Comparison of ENCODE assay signal across 1 cellular context in genomic region chr7:33619264-33619663, GRCh38.
TF ChIP-seq lines count a peak whose summit lies in the region.

No MANE protein-coding gene starts in this region.

TF ChIP-seq in HepG2, 621 proteins besides CTCF, POLR2A, EP300 and RAD21 (continued from another document):
- TF ChIP-seq ZNF17 (CRISPR knock-in tag; IDR thresholded peaks at IDR 0.05) (no peak), POLR2G (IDR thresholded peaks at IDR 0.05; ENCODE audit: low read depth, low read length) (no peak), AKAP8 (CRISPR knock-in tag; IDR thresholded peaks at IDR 0.05) (no peak), NCOA5 (CRISPR knock-in tag; IDR thresholded peaks at IDR 0.05) (no peak), HOXA5 (CRISPR knock-in tag; IDR thresholded peaks at IDR 0.05) (peak; percentile 74; the same call in 1 of the 2 replicates), TEAD3 (CRISPR knock-in tag; optimal IDR thresholded peaks at IDR 0.05; ENCODE audit: borderline replicate concordance) (no peak), ZNF367 (CRISPR knock-in tag; IDR thresholded peaks at IDR 0.05; ENCODE audit: borderline replicate concordance) (no peak), KLF15 (CRISPR knock-in tag; IDR thresholded peaks at IDR 0.05; ENCODE audit: borderline replicate concordance) (no peak), ZNF776 (CRISPR knock-in tag; IDR thresholded peaks at IDR 0.05) (no peak), ZNF335 (CRISPR knock-in tag; IDR thresholded peaks at IDR 0.05) (no peak), ONECUT2 (CRISPR knock-in tag; IDR thresholded peaks at IDR 0.05) (peak; percentile 44; the same call in 1 of the 2 replicates), CHD2 (IDR thresholded peaks at IDR 0.05; ENCODE audit: low read depth, low read length) (no peak), ZNF550 (CRISPR knock-in tag; IDR thresholded peaks at IDR 0.05; ENCODE audit: borderline replicate concordance) (no peak), SRF (IDR thresholded peaks at IDR 0.05; ENCODE audit: low read depth, low read length) (no peak), GABPB1 (CRISPR knock-in tag; IDR thresholded peaks at IDR 0.05) (no peak), MAFK (conservative IDR thresholded peaks at IDR 0.05 in 1 of 2, IDR thresholded peaks at IDR 0.05 in 1 of 2; ENCODE audit: low read length in 2 of 2) (peak; percentile 23 to 38; a peak in 3 of 4 replicates), RBAK (CRISPR knock-in tag; IDR thresholded peaks at IDR 0.05) (no peak), HNF4G (IDR thresholded peaks at IDR 0.05; ENCODE audit: borderline replicate concordance, low read depth, low read length) (peak; percentile 40), HNF4G (CRISPR knock-in tag; IDR thresholded peaks at IDR 0.05; ENCODE audit: borderline replicate concordance, low read depth) (no peak), ZNF777 (CRISPR knock-in tag; IDR thresholded peaks at IDR 0.05) (no peak), ZNF317 (CRISPR knock-in tag; IDR thresholded peaks at IDR 0.05) (0 out of 2 replicates have a peak, but pooled peaks have one; percentile 39), MEIS2 (CRISPR knock-in tag; IDR thresholded peaks at IDR 0.05) (0 out of 2 replicates have a peak, but pooled peaks have one; percentile 37), KDM5B (CRISPR knock-in tag; IDR thresholded peaks at IDR 0.05; ENCODE audit: borderline replicate concordance) (no peak), LBX2 (CRISPR knock-in tag; IDR thresholded peaks at IDR 0.05; ENCODE audit: borderline replicate concordance) (no peak), ZNF839 (CRISPR knock-in tag; IDR thresholded peaks at IDR 0.05; ENCODE audit: borderline replicate concordance) (no peak), E2F1 (CRISPR knock-in tag; IDR thresholded peaks at IDR 0.05) (no peak), SMYD3 (CRISPR knock-in tag; IDR thresholded peaks at IDR 0.05) (no peak), KAT2B (IDR thresholded peaks at IDR 0.05; ENCODE audit: borderline replicate concordance, low read depth, low read length) (0 out of 2 replicates have a peak, but pooled peaks have one; percentile 16), ZBTB38 (CRISPR knock-in tag; IDR thresholded peaks at IDR 0.05) (no peak), THAP11 (CRISPR knock-in tag; IDR thresholded peaks at IDR 0.05) (no peak), SP140L (CRISPR knock-in tag; IDR thresholded peaks at IDR 0.05; ENCODE audit: borderline replicate concordance) (no peak), PAWR (CRISPR knock-in tag; IDR thresholded peaks at IDR 0.05; ENCODE audit: borderline replicate concordance) (no peak), CEBPB (IDR thresholded peaks at IDR 0.05; ENCODE audit: borderline replicate concordance, low read depth, low read length) (no peak), REST (IDR thresholded peaks at IDR 0.05; ENCODE audit: borderline replicate concordance in 1 of 2, low read depth in 1 of 2, low read length in 2 of 2) (no peak), TCF7 (IDR thresholded peaks at IDR 0.05; ENCODE audit: low read depth) (no peak), GATAD1 (CRISPR knock-in tag; IDR thresholded peaks at IDR 0.05) (no peak), ZNF343 (CRISPR knock-in tag; IDR thresholded peaks at IDR 0.05) (no peak), ISX (CRISPR knock-in tag; conservative IDR thresholded peaks at IDR 0.05) (no peak), PHB2 (IDR thresholded peaks at IDR 0.05; ENCODE audit: partially characterized antibody) (no peak), ZNF567 (CRISPR knock-in tag; IDR thresholded peaks at IDR 0.05; ENCODE audit: borderline replicate concordance) (no peak)
- TF ChIP-seq, protein P1, sequence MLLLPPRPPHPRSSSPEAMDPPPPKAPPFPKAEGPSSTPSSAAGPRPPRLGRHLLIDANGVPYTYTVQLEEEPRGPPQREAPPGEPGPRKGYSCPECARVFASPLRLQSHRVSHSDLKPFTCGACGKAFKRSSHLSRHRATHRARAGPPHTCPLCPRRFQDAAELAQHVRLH (CRISPR knock-in tag; IDR thresholded peaks at IDR 0.05; ENCODE audit: borderline replicate concordance, low read depth) = no peak
- TF ChIP-seq, protein P2, sequence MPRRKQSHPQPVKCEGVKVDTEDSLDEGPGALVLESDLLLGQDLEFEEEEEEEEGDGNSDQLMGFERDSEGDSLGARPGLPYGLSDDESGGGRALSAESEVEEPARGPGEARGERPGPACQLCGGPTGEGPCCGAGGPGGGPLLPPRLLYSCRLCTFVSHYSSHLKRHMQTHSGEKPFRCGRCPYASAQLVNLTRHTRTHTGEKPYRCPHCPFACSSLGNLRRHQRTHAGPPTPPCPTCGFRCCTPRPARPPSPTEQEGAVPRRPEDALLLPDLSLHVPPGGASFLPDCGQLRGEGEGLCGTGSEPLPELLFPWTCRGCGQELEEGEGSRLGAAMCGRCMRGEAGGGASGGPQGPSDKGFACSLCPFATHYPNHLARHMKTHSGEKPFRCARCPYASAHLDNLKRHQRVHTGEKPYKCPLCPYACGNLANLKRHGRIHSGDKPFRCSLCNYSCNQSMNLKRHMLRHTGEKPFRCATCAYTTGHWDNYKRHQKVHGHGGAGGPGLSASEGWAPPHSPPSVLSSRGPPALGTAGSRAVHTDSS (CRISPR knock-in tag; conservative IDR thresholded peaks at IDR 0.05) = no peak
- TF ChIP-seq, protein P3, sequence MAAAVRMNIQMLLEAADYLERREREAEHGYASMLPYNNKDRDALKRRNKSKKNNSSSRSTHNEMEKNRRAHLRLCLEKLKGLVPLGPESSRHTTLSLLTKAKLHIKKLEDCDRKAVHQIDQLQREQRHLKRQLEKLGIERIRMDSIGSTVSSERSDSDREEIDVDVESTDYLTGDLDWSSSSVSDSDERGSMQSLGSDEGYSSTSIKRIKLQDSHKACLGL (CRISPR knock-in tag; IDR thresholded peaks at IDR 0.05) = no peak
- TF ChIP-seq, protein P4, sequence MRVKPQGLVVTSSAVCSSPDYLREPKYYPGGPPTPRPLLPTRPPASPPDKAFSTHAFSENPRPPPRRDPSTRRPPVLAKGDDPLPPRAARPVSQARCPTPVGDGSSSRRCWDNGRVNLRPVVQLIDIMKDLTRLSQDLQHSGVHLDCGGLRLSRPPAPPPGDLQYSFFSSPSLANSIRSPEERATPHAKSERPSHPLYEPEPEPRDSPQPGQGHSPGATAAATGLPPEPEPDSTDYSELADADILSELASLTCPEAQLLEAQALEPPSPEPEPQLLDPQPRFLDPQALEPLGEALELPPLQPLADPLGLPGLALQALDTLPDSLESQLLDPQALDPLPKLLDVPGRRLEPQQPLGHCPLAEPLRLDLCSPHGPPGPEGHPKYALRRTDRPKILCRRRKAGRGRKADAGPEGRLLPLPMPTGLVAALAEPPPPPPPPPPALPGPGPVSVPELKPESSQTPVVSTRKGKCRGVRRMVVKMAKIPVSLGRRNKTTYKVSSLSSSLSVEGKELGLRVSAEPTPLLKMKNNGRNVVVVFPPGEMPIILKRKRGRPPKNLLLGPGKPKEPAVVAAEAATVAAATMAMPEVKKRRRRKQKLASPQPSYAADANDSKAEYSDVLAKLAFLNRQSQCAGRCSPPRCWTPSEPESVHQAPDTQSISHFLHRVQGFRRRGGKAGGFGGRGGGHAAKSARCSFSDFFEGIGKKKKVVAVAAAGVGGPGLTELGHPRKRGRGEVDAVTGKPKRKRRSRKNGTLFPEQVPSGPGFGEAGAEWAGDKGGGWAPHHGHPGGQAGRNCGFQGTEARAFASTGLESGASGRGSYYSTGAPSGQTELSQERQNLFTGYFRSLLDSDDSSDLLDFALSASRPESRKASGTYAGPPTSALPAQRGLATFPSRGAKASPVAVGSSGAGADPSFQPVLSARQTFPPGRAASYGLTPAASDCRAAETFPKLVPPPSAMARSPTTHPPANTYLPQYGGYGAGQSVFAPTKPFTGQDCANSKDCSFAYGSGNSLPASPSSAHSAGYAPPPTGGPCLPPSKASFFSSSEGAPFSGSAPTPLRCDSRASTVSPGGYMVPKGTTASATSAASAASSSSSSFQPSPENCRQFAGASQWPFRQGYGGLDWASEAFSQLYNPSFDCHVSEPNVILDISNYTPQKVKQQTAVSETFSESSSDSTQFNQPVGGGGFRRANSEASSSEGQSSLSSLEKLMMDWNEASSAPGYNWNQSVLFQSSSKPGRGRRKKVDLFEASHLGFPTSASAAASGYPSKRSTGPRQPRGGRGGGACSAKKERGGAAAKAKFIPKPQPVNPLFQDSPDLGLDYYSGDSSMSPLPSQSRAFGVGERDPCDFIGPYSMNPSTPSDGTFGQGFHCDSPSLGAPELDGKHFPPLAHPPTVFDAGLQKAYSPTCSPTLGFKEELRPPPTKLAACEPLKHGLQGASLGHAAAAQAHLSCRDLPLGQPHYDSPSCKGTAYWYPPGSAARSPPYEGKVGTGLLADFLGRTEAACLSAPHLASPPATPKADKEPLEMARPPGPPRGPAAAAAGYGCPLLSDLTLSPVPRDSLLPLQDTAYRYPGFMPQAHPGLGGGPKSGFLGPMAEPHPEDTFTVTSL (CRISPR knock-in tag; IDR thresholded peaks at IDR 0.05; ENCODE audit: borderline replicate concordance) = peak; percentile 20; the same call in 1 of the 2 replicates
